ENCODE assay signal across 23 cellular contexts in genomic region chr6:30857537-30857936, GRCh38. TPM values are rescaled to one million over a fixed set of nuclear protein-coding genes. Genes with fewer than 3 reads are reported as not detected.
DNase-seq lines count a peak whose midpoint lies in the region; ATAC-seq, FAIRE-seq and TF ChIP-seq lines count a peak whose summit lies in the region.
"Had no signal": no experiment of that assay in that cellular context is flagged by ENCODE, and none has a peak within 500 bp of the region (broad histone marks: within the 10 kb centered on the region; RNA-seq: fewer than 3 reads in every experiment).

No MANE protein-coding gene starts in this region.

- H3K9ac ChIP-seq in kidney (ENCODE audit: low read length in 2 of 2) (no peak overlapping the region), Karpas-422 (ENCODE audit: low read length) (no peak overlapping the region)

- intact Hi-C loops in kidney (cut with DNase I), result no loop called here

- no peak overlapping the region for H2AFZ ChIP-seq in Karpas-422 (ENCODE audit: low read length)

- no peaks in the 10 kb centered on the region for H3K9me2 ChIP-seq in Karpas-422 (replicated peaks; ENCODE audit: insufficient read depth, low read length)

- no peaks in the 10 kb centered on the region for H3K79me2 ChIP-seq in Karpas-422 (ENCODE audit: low read length)

- H3K36me3 ChIP-seq in kidney (ENCODE audit: control insufficient read depth in 1 of 2, insufficient read depth in 2 of 2, low read length in 2 of 2) (no peaks in the 10 kb centered on the region), Karpas-422 (ENCODE audit: insufficient read depth, low read length) (no peaks in the 10 kb centered on the region)
- H3K36me3 ChIP-seq: left lung had no signal

- no peak for TF ChIP-seq CTCF in kidney (IDR thresholded peaks at IDR 0.05; ENCODE audit: borderline replicate concordance, extremely low read depth, insufficient read depth)

- H4K20me1 ChIP-seq in Karpas-422 (ENCODE audit: insufficient read depth, low read depth, low read length), result no peaks in the 10 kb centered on the region

- no peak overlapping the region for H3K4me3 ChIP-seq in kidney (ENCODE audit: low read length in 2 of 2)
- H3K4me3 ChIP-seq in Karpas-422 (ENCODE audit: low read length), result no peak overlapping the region
- H3K4me3 ChIP-seq: left lung, psoas muscle, testis had no signal

- no peak overlapping the region for H3K27ac ChIP-seq in kidney (ENCODE audit: low read depth in 2 of 2, low read length in 2 of 2)
- no peak overlapping the region for H3K27ac ChIP-seq in Karpas-422 (ENCODE audit: low read length)
- H3K27ac ChIP-seq: 22Rv1, left lung, psoas muscle, testis had no signal

- TF ChIP-seq POLR2A in Raji (IDR thresholded peaks at IDR 0.05; ENCODE audit: insufficient read depth, low read depth, low read length), result peak; percentile 19; the same call in 1 of the 2 replicates

- no peak overlapping the region for H3K4me2 ChIP-seq in Karpas-422 (ENCODE audit: low read depth, low read length, poor library complexity, severe bottlenecking)

- no peak for ATAC-seq in GM21423 (IDR thresholded peaks at IDR 0.05; ENCODE audit: unreplicated experiment)
- ATAC-seq: left lung, psoas muscle had no signal

- H3K4me1 ChIP-seq in kidney (ENCODE audit: control insufficient read depth in 1 of 2, insufficient read depth in 1 of 2, low read depth in 1 of 2, low read length in 2 of 2) (peaks cover 12 to 15% of the 10 kb centered on the region in 2 donors), Karpas-422 (ENCODE audit: low read length) (no peaks in the 10 kb centered on the region)
- H3K4me1 ChIP-seq: left lung had no signal

- no peak for FAIRE-seq in kidney (lab: Jason Lieb, UNC)

- peak; percentile 14 for DNase-seq in NCI-H1694 treated with DMSO at 0.1 percent for 48 hours (lab: John Stamatoyannopoulos, UW)
- no peak for DNase-seq in NCI-H1694 (lab: John Stamatoyannopoulos, UW)
- peak; percentile 39 for DNase-seq in mesenteric fat pad (ENCODE audit: low spot score)
- DNase-seq in stimulated activated CD8-positive, alpha-beta memory T cell treated with anti-CD3 and anti-CD28 coated beads, Interleukin-4, amount 100 ng/mL, for 48 hours, result no peak
- DNase-seq in kidney, result no peak
- DNase-seq in Karpas-422, result no peak
- DNase-seq: activated CD4-positive, alpha-beta T cell treated with anti-CD3 and anti-CD28 coated beads for 4 hours; activated naive CD4-positive, alpha-beta T cell treated with anti-CD3 and anti-CD28 coated beads for 36 hours; activated T-cell treated with anti-CD3 and anti-CD28 coated beads, Interleukin-2, amount 50 U/mL, for 48 hours; AML-193; amygdala; central memory CD4-positive, alpha-beta T cell; dermis blood vessel endothelial cell; GOT3; left lung; NCI-H2029 treated with DMSO at 0.1 percent for 48 hours; NCI-H510A; psoas muscle; T-helper 1 cell; testis had no signal

- H3K9me3 ChIP-seq in kidney (ENCODE audit: control insufficient read depth in 1 of 2, low read length in 2 of 2), result no peaks in the 10 kb centered on the region
- no peaks in the 10 kb centered on the region for H3K9me3 ChIP-seq in Karpas-422 (ENCODE audit: low read length)
- H3K9me3 ChIP-seq: psoas muscle, testis had no signal

- H3K27me3 ChIP-seq in Karpas-422 (ENCODE audit: low read length), result no peaks in the 10 kb centered on the region
- H3K27me3 ChIP-seq: left lung, testis had no signal

RNA-seq across cellular contexts. Expression of gene DDR1, which starts 26.8 kb away (rescaled TPM):
- total RNA-seq in mesenteric fat pad (82.1 TPM), kidney (362 TPM)
- 95.8 TPM for polyA plus RNA-seq in kidney (ENCODE audit: insufficient read depth, low read depth, low replicate concordance)
- 0.15 and 0.25 TPM in 2 replicates for total RNA-seq in Karpas-422 (2014; rRNA removed; shearing (Covaris generic); ENCODE audit: low replicate concordance)

RNA-seq across cellular contexts. Expression of gene GTF2H4, which starts 50.5 kb away (rescaled TPM):
- 44.4 TPM for total RNA-seq in mesenteric fat pad
- total RNA-seq in kidney, result 39.3 TPM
- polyA plus RNA-seq in kidney (ENCODE audit: insufficient read depth, low read depth, low replicate concordance), result 20.9 TPM
- total RNA-seq in Karpas-422 (2014; rRNA removed; shearing (Covaris generic); ENCODE audit: low replicate concordance), result 21.8 and 23.4 TPM in 2 replicates

RNA-seq across cellular contexts. Expression of gene VARS2, which starts 56.5 kb away (rescaled TPM):
- total RNA-seq in mesenteric fat pad (23.5 TPM), kidney (34.5 TPM)
- polyA plus RNA-seq in kidney (ENCODE audit: insufficient read depth, low read depth, low replicate concordance), result 30.4 TPM
- total RNA-seq in Karpas-422 (2014; rRNA removed; shearing (Covaris generic); ENCODE audit: low replicate concordance), result 42.3 and 50.2 TPM in 2 replicates

Comparison
In these comparisons a context has a peak if more than half of its experiments do, and no peak if none do; other contexts are left out.
1. DNase-seq: peak in NCI-H1694 treated with DMSO at 0.1 percent for 48 hours (single experiment) and mesenteric fat pad (single experiment); none in NCI-H1694 (single experiment), stimulated activated CD8-positive, alpha-beta memory T cell treated with anti-CD3 and anti-CD28 coated beads, Interleukin-4, amount 100 ng/mL, for 48 hours (single experiment), kidney (single experiment) and Karpas-422 (single experiment).
2. RNA of gene DDR1, which starts 26.8 kb away (total RNA-seq): 362 TPM in kidney (single experiment) and 82.1 TPM in mesenteric fat pad (single experiment); 0.15 to 0.25 TPM in Karpas-422; every median in the first group is over 10 times any median in the second.